In the genomic region with DNA sequence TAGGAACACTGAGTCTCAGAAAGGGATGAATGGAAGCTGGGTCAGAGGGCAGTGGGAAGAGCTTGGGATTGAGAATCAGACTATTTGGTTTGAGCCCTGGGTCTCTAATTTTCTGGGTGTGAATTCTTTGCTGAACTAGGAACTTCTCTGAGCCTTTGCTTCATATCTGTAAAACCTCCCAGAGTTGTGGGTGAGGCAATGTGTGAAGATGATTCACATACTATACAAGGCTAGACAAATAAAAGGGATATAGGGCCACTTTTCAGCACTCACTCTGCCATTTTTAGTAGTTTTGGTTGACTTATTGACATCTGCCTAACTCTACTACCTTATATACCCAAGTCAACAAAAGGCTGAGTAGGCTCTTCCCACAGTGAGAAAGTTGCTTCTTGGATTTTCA, we compare ENCODE assay signal across 25 cellular contexts.
A peak's percentile ranks its signal among the peaks of the same experiment; 100 is the strongest.
DNase-seq lines count a peak whose midpoint lies in the region; ATAC-seq, FAIRE-seq and TF ChIP-seq lines count a peak whose summit lies in the region.
"Had no signal": no experiment of that assay in that cellular context is flagged by ENCODE, and none has a peak within 500 bp of the region (broad histone marks: within the 10 kb centered on the region; RNA-seq: fewer than 3 reads in every experiment).

No MANE protein-coding gene starts in this region.

- H3K9ac ChIP-seq in mammary epithelial cell (ENCODE audit: insufficient read depth, low read length): no peak overlapping the region
- H3K9ac ChIP-seq in keratinocyte (ENCODE audit: control insufficient read depth, extremely low read depth, insufficient read depth, low read length): no peak overlapping the region
- H3K9ac ChIP-seq: BLaER1 treated with 17β-estradiol and CSF1 and Interleukin-3, amounts not matched to agents 10 nM and 100 nM had no signal

- no TSS peak for BruUV-seq in MCF 10A (replicated peaks; lab: Mats Ljungman, UMichigan)
- BruUV-seq in mammary epithelial cell (replicated peaks; lab: Mats Ljungman, UMichigan): no TSS peak

- H3K27me3 ChIP-seq in breast epithelium (no peaks in the 10 kb centered on the region), mammary epithelial cell (ENCODE audit: insufficient read depth, low read length) (no peaks in the 10 kb centered on the region), keratinocyte (ENCODE audit: control insufficient read depth, extremely low read depth, insufficient read depth, low read length) (no peaks in the 10 kb centered on the region), right cardiac atrium (ENCODE audit: control insufficient read depth, insufficient read depth) (no peaks in the 10 kb centered on the region)
- H3K27me3 ChIP-seq: BLaER1 treated with 17β-estradiol and CSF1 and Interleukin-3, amounts not matched to agents 10 nM and 100 nM; gastroesophageal sphincter; left lung; neutrophil; spleen had no signal

- no peak overlapping the region for H3K4me3 ChIP-seq in breast epithelium
- H3K4me3 ChIP-seq in mammary epithelial cell (replicated peaks in 1 of 3; ENCODE audit: insufficient read depth in 1 of 3, low read depth in 2 of 3, low read length in 3 of 3): no peak overlapping the region
- H3K4me3 ChIP-seq in keratinocyte (ENCODE audit: control insufficient read depth in 2 of 3, extremely low read depth in 1 of 3, insufficient read depth in 2 of 3, low read depth in 1 of 3, low read length in 3 of 3): no peak overlapping the region
- no peak overlapping the region for H3K4me3 ChIP-seq in right cardiac atrium (ENCODE audit: low read length)
- H3K4me3 ChIP-seq: BLaER1 treated with 17β-estradiol and CSF1 and Interleukin-3, amounts not matched to agents 10 nM and 100 nM; gastroesophageal sphincter; left lung; spleen had no signal

- H3K27ac ChIP-seq in breast epithelium: no peak overlapping the region
- H3K27ac ChIP-seq in mammary epithelial cell (ENCODE audit: insufficient read depth, low read depth, low read length): no peak overlapping the region
- H3K27ac ChIP-seq in keratinocyte (ENCODE audit: control insufficient read depth, insufficient read depth, low read length): no peak overlapping the region
- H3K27ac ChIP-seq in right cardiac atrium (ENCODE audit: low read length): no peak overlapping the region
- H3K27ac ChIP-seq: BLaER1 treated with 17β-estradiol and CSF1 and Interleukin-3, amounts not matched to agents 10 nM and 100 nM; epithelial cell of prostate; gastroesophageal sphincter; HL-60; left lung; neutrophil; spleen had no signal

- H3K9me3 Mint-ChIP-seq in MCF 10A (ENCODE audit: unreplicated experiment): no peaks in the 10 kb centered on the region
- H3K9me3 Mint-ChIP-seq: activated naive CD8-positive, alpha-beta T cell treated with anti-CD3 and anti-CD28 coated beads, Interleukin-2, amount 50 U/mL, for 24 hours; type B pancreatic cell had no signal

- TF ChIP-seq CTCF in MCF 10A (IDR thresholded peaks at IDR 0.05; ENCODE audit: unreplicated experiment) (no peak), breast epithelium (IDR thresholded peaks at IDR 0.05) (no peak), mammary epithelial cell (conservative IDR thresholded peaks at IDR 0.05 in 1 of 2, IDR thresholded peaks at IDR 0.05 in 1 of 2; ENCODE audit: extremely low read depth in 1 of 2, insufficient read depth in 1 of 2, low read depth in 1 of 2, low read length in 2 of 2) (no peak), keratinocyte (optimal IDR thresholded peaks at IDR 0.05 in 1 of 3, IDR thresholded peaks at IDR 0.05 in 1 of 3, conservative IDR thresholded peaks at IDR 0.05 in 1 of 3; ENCODE audit: extremely low read depth in 1 of 3, insufficient read depth in 2 of 3, low read length in 3 of 3) (no peak)

- H3K4me2 ChIP-seq in mammary epithelial cell (ENCODE audit: insufficient read depth, low read depth, low read length) (no peak overlapping the region), keratinocyte (ENCODE audit: control insufficient read depth, extremely low read depth, insufficient read depth, low read depth, low read length) (no peak overlapping the region)

- dilution Hi-C loops in mammary epithelial cell (cut with HindIII; ENCODE audit: low sequenced_read_pairs) (no loop called here), keratinocyte (cut with MboI; ENCODE audit: extremely low pct_ligation_motif_present, low sequenced_read_pairs) (no loop called here)

- intact Hi-C loops in MCF 10A (cut with micrococcal nuclease) (no loop called here), breast epithelium (cut with DNase I; ENCODE audit: low total_unique reads) (no loop called here), mammary epithelial cell (cut with micrococcal nuclease) (no loop called here), right cardiac atrium (cut with DNase I) (no loop called here)

- H3K36me3 ChIP-seq in breast epithelium: no peaks in the 10 kb centered on the region
- no peaks in the 10 kb centered on the region for H3K36me3 ChIP-seq in mammary epithelial cell (ENCODE audit: insufficient read depth, low read length)
- H3K36me3 ChIP-seq in keratinocyte (ENCODE audit: control insufficient read depth in 2 of 2, extremely low read depth in 1 of 2, insufficient read depth in 2 of 2, low read length in 2 of 2): no peaks in the 10 kb centered on the region
- H3K36me3 ChIP-seq: BLaER1 treated with 17β-estradiol and CSF1 and Interleukin-3, amounts not matched to agents 10 nM and 100 nM; gastroesophageal sphincter; left lung; neutrophil; spleen had no signal

- CTCF ChIA-PET in MCF 10A (lab: Yijun Ruan, JAX): interaction anchor here (0.7 to 1.1 kb wide), 2 partner anchors 11 to 217 kb away, joined by 3 read pairs; no protein-coding TSS in a partner anchor
- CTCF ChIA-PET in mammary epithelial cell (lab: Charles Lee; ENCODE audit: low non-redundant PET): no interaction called here

- H3K36me3 Mint-ChIP-seq in MCF 10A (ENCODE audit: insufficient read depth, unreplicated experiment): no peaks in the 10 kb centered on the region
- H3K36me3 Mint-ChIP-seq: activated CD8-positive, alpha-beta memory T cell treated with anti-CD3 and anti-CD28 coated beads, Interleukin-2, amount 10 ng/mL, durations not matched to agents 7 days and 5 days; type B pancreatic cell had no signal

- POLR2A ChIA-PET in MCF 10A (lab: Yijun Ruan, JAX): interaction anchor here (0.9 kb wide), 1 partner anchor 12 kb away, joined by 3 read pairs; no protein-coding TSS in a partner anchor

- H3K4me1 Mint-ChIP-seq in MCF 10A (ENCODE audit: insufficient read depth, unreplicated experiment): peaks cover 7% of the 10 kb centered on the region

- ATAC-seq in right cardiac atrium (no peak), GM19395 (IDR thresholded peaks at IDR 0.05; ENCODE audit: unreplicated experiment) (no peak)
- ATAC-seq: activated CD8-positive, alpha-beta memory T cell treated with anti-CD3 and anti-CD28 coated beads, Interleukin-2, amount 10 ng/mL, durations not matched to agents 7 days and 5 days; activated naive CD8-positive, alpha-beta T cell treated with anti-CD3 and anti-CD28 coated beads, Interleukin-2, amount 50 U/mL, for 24 hours; gastroesophageal sphincter; left lung had no signal

- no peaks in the 10 kb centered on the region for H3K27me3 Mint-ChIP-seq in MCF 10A (ENCODE audit: insufficient read depth, unreplicated experiment)
- H3K27me3 Mint-ChIP-seq: activated CD8-positive, alpha-beta memory T cell treated with anti-CD3 and anti-CD28 coated beads, Interleukin-2, amount 10 ng/mL, durations not matched to agents 7 days and 5 days; activated naive CD8-positive, alpha-beta T cell treated with anti-CD3 and anti-CD28 coated beads, Interleukin-2, amount 50 U/mL, for 24 hours had no signal

- no peaks in the 10 kb centered on the region for H3K4me1 ChIP-seq in breast epithelium
- H3K4me1 ChIP-seq in mammary epithelial cell (ENCODE audit: insufficient read depth, low read length): peaks cover 18% of the 10 kb centered on the region
- H3K4me1 ChIP-seq in keratinocyte (ENCODE audit: control insufficient read depth, extremely low read depth, insufficient read depth, low read length): peaks cover 21% of the 10 kb centered on the region
- H3K4me1 ChIP-seq in right cardiac atrium (ENCODE audit: control insufficient read depth, insufficient read depth, low read length): no peaks in the 10 kb centered on the region
- H3K4me1 ChIP-seq: gastroesophageal sphincter, left lung had no signal

- H4K20me1 ChIP-seq in mammary epithelial cell (ENCODE audit: insufficient read depth, low read length) (no peaks in the 10 kb centered on the region), keratinocyte (ENCODE audit: control insufficient read depth, extremely low read depth, insufficient read depth, low read length) (no peaks in the 10 kb centered on the region)
- H4K20me1 ChIP-seq: BLaER1 treated with 17β-estradiol and CSF1 and Interleukin-3, amounts not matched to agents 10 nM and 100 nM had no signal

- H3K9me1 ChIP-seq in keratinocyte (ENCODE audit: control insufficient read depth, extremely low read depth, insufficient read depth, low read length): no peaks in the 10 kb centered on the region

- DNase-seq in MCF 10A (ENCODE audit: unreplicated experiment) (peak; percentile 25), breast epithelium (ENCODE audit: low spot score in 2 of 2) (no peak), mammary epithelial cell (peak; percentile 41), keratinocyte (ENCODE audit: low read depth, low spot score) (no peak), HuH-7.5 (ENCODE audit: low spot score) (no peak), urothelium cell line (ENCODE audit: low spot score) (no peak), right cardiac atrium (no peak)
- DNase-seq: activated CD8-positive, alpha-beta memory T cell treated with anti-CD3 and anti-CD28 coated beads, Interleukin-2, amount 10 ng/mL, durations not matched to agents 7 days and 5 days; activated effector memory CD4-positive, alpha-beta T cell treated with Interleukin-2 at 50 U/mL for 16 hours; activated naive CD8-positive, alpha-beta T cell treated with anti-CD3 and anti-CD28 coated beads, Interleukin-2, amount 50 U/mL, for 24 hours; left lung; NCI-H1417 treated with DMSO at 0.1 percent for 48 hours; NCI-H524 treated with DMSO at 0.1 percent for 48 hours; SHP77; spleen; stimulated activated CD4-positive, alpha-beta T cell treated with anti-CD3 and anti-CD28 coated beads, Interleukin-4, amount 100 ng/mL, for 4 hours; SW 1271 had no signal

- H3K79me2 ChIP-seq in mammary epithelial cell (ENCODE audit: insufficient read depth, low read length) (no peaks in the 10 kb centered on the region), keratinocyte (ENCODE audit: control insufficient read depth, insufficient read depth, low read length) (no peaks in the 10 kb centered on the region)

- H3K4me3 Mint-ChIP-seq in MCF 10A (ENCODE audit: unreplicated experiment): no peak overlapping the region
- H3K4me3 Mint-ChIP-seq: activated CD8-positive, alpha-beta memory T cell treated with anti-CD3 and anti-CD28 coated beads, Interleukin-2, amount 10 ng/mL, durations not matched to agents 7 days and 5 days; activated naive CD8-positive, alpha-beta T cell treated with anti-CD3 and anti-CD28 coated beads, Interleukin-2, amount 50 U/mL, for 24 hours; type B pancreatic cell had no signal

- in situ Hi-C loops in mammary epithelial cell (cut with MboI; ENCODE audit: low sequenced_read_pairs in 2 of 2): no loop called here

- H3K9me3 ChIP-seq in breast epithelium: no peaks in the 10 kb centered on the region
- no peaks in the 10 kb centered on the region for H3K9me3 ChIP-seq in mammary epithelial cell (replicated peaks; ENCODE audit: insufficient read depth, low read length)
- no peaks in the 10 kb centered on the region for H3K9me3 ChIP-seq in keratinocyte (ENCODE audit: control insufficient read depth, low read depth, low read length)
- H3K9me3 ChIP-seq in right cardiac atrium (ENCODE audit: control insufficient read depth, low read length): no peaks in the 10 kb centered on the region
- H3K9me3 ChIP-seq: BLaER1 treated with 17β-estradiol and CSF1 and Interleukin-3, amounts not matched to agents 10 nM and 100 nM; gastroesophageal sphincter; left lung; neutrophil; spleen had no signal

- FAIRE-seq in keratinocyte (lab: Jason Lieb, UNC): peak; percentile 57
- no peak for FAIRE-seq in urothelium cell line (lab: Jason Lieb, UNC)
- FAIRE-seq: G401.6 had no signal

- H3K27ac Mint-ChIP-seq in MCF 10A (ENCODE audit: low read depth, unreplicated experiment): no peak overlapping the region
- H3K27ac Mint-ChIP-seq: activated CD8-positive, alpha-beta memory T cell treated with anti-CD3 and anti-CD28 coated beads, Interleukin-2, amount 10 ng/mL, durations not matched to agents 7 days and 5 days; activated naive CD8-positive, alpha-beta T cell treated with anti-CD3 and anti-CD28 coated beads, Interleukin-2, amount 50 U/mL, for 24 hours; type B pancreatic cell had no signal

- TF ChIP-seq POLR2A in breast epithelium (IDR thresholded peaks at IDR 0.05): no peak

- no peak overlapping the region for H2AFZ ChIP-seq in mammary epithelial cell (ENCODE audit: low read depth, low read length)
- H2AFZ ChIP-seq in keratinocyte (ENCODE audit: control insufficient read depth, low read length): no peak overlapping the region

Comparison
In these comparisons a context has a peak if more than half of its experiments do, and no peak if none do; other contexts are left out.
1. DNase-seq: peak in MCF 10A (single experiment) and mammary epithelial cell (single experiment); none in breast epithelium (0 of 2), keratinocyte (single experiment), HuH-7.5 (single experiment), urothelium cell line (single experiment) and right cardiac atrium (0 of 3).